In genomic region chr3:98531622-98532274, GRCh38 we compare ENCODE assay signal across 14 cellular contexts. TPM values are rescaled to one million over a fixed set of nuclear protein-coding genes. Genes with fewer than 3 reads are reported as not detected.
DNase-seq lines count a peak whose midpoint lies in the region; ATAC-seq, FAIRE-seq and TF ChIP-seq lines count a peak whose summit lies in the region.
"Had no signal": no experiment of that assay in that cellular context is flagged by ENCODE, and none has a peak within 500 bp of the region (broad histone marks: within the 10 kb centered on the region; RNA-seq: fewer than 3 reads in every experiment).

Gene GPR15, plus strand, starts transcription at chr3:98531978. Its CDS starts 56 bp downstream, at chr3:98532034.

- H3K4me3 Mint-ChIP-seq in activated naive CD8-positive, alpha-beta T cell: peak within 1 kb of the TSS; percentile 27

- no peak for DNase-seq in omental fat pad (ENCODE audit: low spot score)
- DNase-seq in RCC 7860 (ENCODE audit: low spot score): no peak
- no peak for DNase-seq in UCSD-AML1 (lab: John Stamatoyannopoulos, UW; ENCODE audit: unreplicated experiment)
- DNase-seq in activated effector memory CD4-positive, alpha-beta T cell treated with anti-CD3 and anti-CD28 coated beads, Interleukin-2, amount 50 U/mL, for 16 hours: no peak
- DNase-seq: activated effector memory CD4-positive, alpha-beta T cell treated with Interleukin-2 at 50 U/mL for 16 hours; NCI-H1694 treated with DMSO at 0.1 percent for 48 hours; SJCRH30; tibial artery had no signal

- no peak within 1 kb of the TSS for H3K27ac Mint-ChIP-seq in activated naive CD8-positive, alpha-beta T cell

- no peak for FAIRE-seq in RCC 7860 (lab: Jason Lieb, UNC)

- H3K27me3 Mint-ChIP-seq in activated naive CD8-positive, alpha-beta T cell: no peaks in the 10 kb centered on the region

- H3K4me1 Mint-ChIP-seq in activated naive CD8-positive, alpha-beta T cell (ENCODE audit: low read depth): peaks cover 9% of the 10 kb centered on the region

- H3K36me3 Mint-ChIP-seq in activated naive CD8-positive, alpha-beta T cell: no peaks in the 10 kb centered on the region

- peak within 1 kb of the TSS; percentile 91 for H3K4me3 ChIP-seq in GM08714 (ENCODE audit: low read length)
- H3K4me3 ChIP-seq: SJCRH30, tibial artery had no signal

- no peaks in the 10 kb centered on the region for H3K9me3 Mint-ChIP-seq in activated naive CD8-positive, alpha-beta T cell (ENCODE audit: low read depth)

- TF ChIP-seq CTCF in omental fat pad (IDR thresholded peaks at IDR 0.05): no peak

- peak; percentile 34 for ATAC-seq in GM19324 (IDR thresholded peaks at IDR 0.05; ENCODE audit: low FRiP score, unreplicated experiment)
- ATAC-seq in HG03064 (IDR thresholded peaks at IDR 0.05; ENCODE audit: low read depth, unreplicated experiment): peak; percentile 20
- ATAC-seq in omental fat pad (ENCODE audit: low FRiP score): no peak

RNA-seq across cellular contexts. Expression of gene GPR15, which starts in this region (rescaled TPM):
- total RNA-seq in omental fat pad: under 1 TPM in 1 of 4 donors, not detected in 3; 0.44 TPM
- total RNA-seq: epithelial cell of proximal tubule, lower leg skin, SJCRH30 had no signal
